17 cellular contexts compared by ENCODE assay signal in genomic region chr12:132187646-132188450, GRCh38. TPM values are rescaled to one million over a fixed set of nuclear protein-coding genes. Genes with fewer than 3 reads are reported as not detected.
DNase-seq lines count a peak whose midpoint lies in the region; ATAC-seq and TF ChIP-seq lines count a peak whose summit lies in the region.
"Had no signal": no experiment of that assay in that cellular context is flagged by ENCODE, and none has a peak within 500 bp of the region (broad histone marks: within the 10 kb centered on the region; RNA-seq: fewer than 3 reads in every experiment).

No MANE protein-coding gene starts in this region.

- no peaks in the 10 kb centered on the region for H3K9me3 Mint-ChIP-seq in activated CD4-positive, alpha-beta T cell treated with anti-CD3 and anti-CD28 coated beads, Interleukin-2, amount 10 ng/mL, durations not matched to agents 24 days and 14 days
- H3K9me3 Mint-ChIP-seq in natural killer cell = peaks cover 0 to 6% of the 10 kb centered on the region in 2 donors
- H3K9me3 Mint-ChIP-seq in natural killer cell treated with Interleukin-12 subunit alpha and Interleukin-12 subunit beta and Interleukin-15 and Interleukin-18, amount 100 ng/mL, for 72 hours = no peaks in the 10 kb centered on the region
- no peaks in the 10 kb centered on the region for H3K9me3 Mint-ChIP-seq in chondrocyte (ENCODE audit: low read depth)
- H3K9me3 Mint-ChIP-seq in stimulated activated effector memory CD8-positive, alpha-beta T cell treated with anti-CD3 and anti-CD28 coated beads, Interleukin-12 subunit alpha, Interleukin-12 subunit beta, amount 100 ng/mL, for 72 hours = peaks cover 3% of the 10 kb centered on the region
- H3K9me3 Mint-ChIP-seq: endodermal cell had no signal

- H3K27ac Mint-ChIP-seq in activated CD4-positive, alpha-beta T cell treated with anti-CD3 and anti-CD28 coated beads, Interleukin-2, amount 10 ng/mL, durations not matched to agents 24 days and 14 days = no peak overlapping the region
- H3K27ac Mint-ChIP-seq in natural killer cell = peak overlapping the region in 1 of 2 donors; percentile 11
- H3K27ac Mint-ChIP-seq in natural killer cell treated with Interleukin-12 subunit alpha and Interleukin-12 subunit beta and Interleukin-15 and Interleukin-18, amount 100 ng/mL, for 72 hours = no peak overlapping the region
- peak overlapping the region; percentile 27 for H3K27ac Mint-ChIP-seq in chondrocyte (ENCODE audit: unreplicated experiment)
- no peak overlapping the region for H3K27ac Mint-ChIP-seq in stimulated activated effector memory CD8-positive, alpha-beta T cell treated with anti-CD3 and anti-CD28 coated beads, Interleukin-12 subunit alpha, Interleukin-12 subunit beta, amount 100 ng/mL, for 72 hours
- H3K27ac Mint-ChIP-seq: endodermal cell, HFFc6 had no signal

- TF ChIP-seq CTCF in natural killer cell (IDR thresholded peaks at IDR 0.05) = no peak
- TF ChIP-seq CTCF in chondrocyte (IDR thresholded peaks at IDR 0.05) = no peak

- H3K4me3 Mint-ChIP-seq in activated CD4-positive, alpha-beta T cell treated with anti-CD3 and anti-CD28 coated beads, Interleukin-2, amount 10 ng/mL, durations not matched to agents 24 days and 14 days = peak overlapping the region; percentile 99
- peak overlapping the region; percentile 77 for H3K4me3 Mint-ChIP-seq in natural killer cell
- no peak overlapping the region for H3K4me3 Mint-ChIP-seq in natural killer cell treated with Interleukin-12 subunit alpha and Interleukin-12 subunit beta and Interleukin-15 and Interleukin-18, amount 100 ng/mL, for 72 hours
- no peak overlapping the region for H3K4me3 Mint-ChIP-seq in chondrocyte (ENCODE audit: unreplicated experiment)
- H3K4me3 Mint-ChIP-seq in stimulated activated effector memory CD8-positive, alpha-beta T cell treated with anti-CD3 and anti-CD28 coated beads, Interleukin-12 subunit alpha, Interleukin-12 subunit beta, amount 100 ng/mL, for 72 hours = peak overlapping the region; percentile 94
- H3K4me3 Mint-ChIP-seq: HFFc6 had no signal

- peaks cover 8% of the 10 kb centered on the region for H3K27me3 Mint-ChIP-seq in activated CD4-positive, alpha-beta T cell treated with anti-CD3 and anti-CD28 coated beads, Interleukin-2, amount 10 ng/mL, durations not matched to agents 24 days and 14 days
- H3K27me3 Mint-ChIP-seq in natural killer cell (ENCODE audit: low read depth in 2 of 2) (peaks cover 0 to 5% of the 10 kb centered on the region in 2 donors), chondrocyte (ENCODE audit: low read depth) (peaks cover 38% of the 10 kb centered on the region)
- H3K27me3 Mint-ChIP-seq in natural killer cell treated with Interleukin-12 subunit alpha and Interleukin-12 subunit beta and Interleukin-15 and Interleukin-18, amount 100 ng/mL, for 72 hours = no peaks in the 10 kb centered on the region

- no peak for DNase-seq in activated CD4-positive, alpha-beta T cell treated with anti-CD3 and anti-CD28 coated beads, Interleukin-2, amount 10 ng/mL, durations not matched to agents 24 days and 14 days
- no peak for DNase-seq in activated CD4-positive, alpha-beta T cell treated with anti-CD3 and anti-CD28 coated beads, Interleukin-2, amount 50 U/mL, for 48 hours
- no peak for DNase-seq in natural killer cell
- no peak for DNase-seq in natural killer cell treated with Interleukin-12 subunit alpha and Interleukin-12 subunit beta and Interleukin-15 and Interleukin-18, amount 100 ng/mL, for 72 hours (ENCODE audit: low spot score)
- no peak for DNase-seq in chondrocyte (ENCODE audit: low spot score)
- DNase-seq in stimulated activated effector memory CD8-positive, alpha-beta T cell treated with anti-CD3 and anti-CD28 coated beads, Interleukin-12 subunit alpha, Interleukin-12 subunit beta, amount 100 ng/mL, for 72 hours (ENCODE audit: low spot score in 2 of 2) = no peak
- DNase-seq in GM19240 (ENCODE audit: insufficient read length, low spot score) = no peak
- DNase-seq: activated CD4-positive, alpha-beta T cell treated with anti-CD3 and anti-CD28 coated beads, Interleukin-2, amount 50 U/mL, for 1 hour; activated effector memory CD4-positive, alpha-beta T cell treated with Interleukin-2 at 50 U/mL for 16 hours; DND-41; endodermal cell; glutamatergic neuron; HFFc6; MG63; PC-9 had no signal

- H3K4me1 Mint-ChIP-seq in activated CD4-positive, alpha-beta T cell treated with anti-CD3 and anti-CD28 coated beads, Interleukin-2, amount 10 ng/mL, durations not matched to agents 24 days and 14 days = peaks cover 29% of the 10 kb centered on the region
- H3K4me1 Mint-ChIP-seq in natural killer cell = peaks cover 27 to 28% of the 10 kb centered on the region in 2 donors
- H3K4me1 Mint-ChIP-seq in natural killer cell treated with Interleukin-12 subunit alpha and Interleukin-12 subunit beta and Interleukin-15 and Interleukin-18, amount 100 ng/mL, for 72 hours (ENCODE audit: low read depth in 2 of 2) = peaks cover 11 to 17% of the 10 kb centered on the region in 2 donors
- H3K4me1 Mint-ChIP-seq in chondrocyte (ENCODE audit: low read depth) = peaks cover 4% of the 10 kb centered on the region
- H3K4me1 Mint-ChIP-seq in stimulated activated effector memory CD8-positive, alpha-beta T cell treated with anti-CD3 and anti-CD28 coated beads, Interleukin-12 subunit alpha, Interleukin-12 subunit beta, amount 100 ng/mL, for 72 hours = peaks cover 49% of the 10 kb centered on the region

- H3K36me3 Mint-ChIP-seq in activated CD4-positive, alpha-beta T cell treated with anti-CD3 and anti-CD28 coated beads, Interleukin-2, amount 10 ng/mL, durations not matched to agents 24 days and 14 days (ENCODE audit: low read depth) = peaks cover 9% of the 10 kb centered on the region
- no peaks in the 10 kb centered on the region for H3K36me3 Mint-ChIP-seq in natural killer cell
- peaks cover 5% of the 10 kb centered on the region for H3K36me3 Mint-ChIP-seq in natural killer cell treated with Interleukin-12 subunit alpha and Interleukin-12 subunit beta and Interleukin-15 and Interleukin-18, amount 100 ng/mL, for 72 hours
- no peaks in the 10 kb centered on the region for H3K36me3 Mint-ChIP-seq in chondrocyte (ENCODE audit: low read depth)
- H3K36me3 Mint-ChIP-seq in stimulated activated effector memory CD8-positive, alpha-beta T cell treated with anti-CD3 and anti-CD28 coated beads, Interleukin-12 subunit alpha, Interleukin-12 subunit beta, amount 100 ng/mL, for 72 hours = no peaks in the 10 kb centered on the region

- ATAC-seq in natural killer cell (no peak), GM21825 (IDR thresholded peaks at IDR 0.05; ENCODE audit: unreplicated experiment) (no peak)
- no peak for ATAC-seq in natural killer cell treated with Interleukin-12 subunit alpha and Interleukin-12 subunit beta and Interleukin-15 and Interleukin-18, amount 100 ng/mL, for 72 hours
- ATAC-seq in stimulated activated effector memory CD8-positive, alpha-beta T cell treated with anti-CD3 and anti-CD28 coated beads, Interleukin-12 subunit alpha, Interleukin-12 subunit beta, amount 100 ng/mL, for 72 hours = no peak
- ATAC-seq: left lobe of liver had no signal

- intact Hi-C loops in activated CD4-positive, alpha-beta T cell treated with anti-CD3 and anti-CD28 coated beads, Interleukin-2, amount 10 ng/mL, durations not matched to agents 24 days and 14 days (cut with micrococcal nuclease) = loop anchor here (5.0 kb wide), 2 partner anchors 36 to 574 kb away; partner anchors contain the start of gene ANKLE2
- intact Hi-C loops in natural killer cell (cut with micrococcal nuclease) = loop anchor here (5.0 kb wide), 1 partner anchor 36 kb away; no protein-coding TSS in a partner anchor

RNA-seq across cellular contexts. Expression of gene NOC4L, which starts 43.6 kb away (rescaled TPM):
- total RNA-seq in activated CD4-positive, alpha-beta T cell treated with anti-CD3 and anti-CD28 coated beads, Interleukin-2, amount 10 ng/mL, durations not matched to agents 24 days and 14 days = 49.6 and 53.3 TPM in 2 replicates
- total RNA-seq in natural killer cell = 10 to 100 TPM; 21.0 to 30.2 (median 21.7) TPM
- 10 to 100 TPM; 28.0 to 48.2 TPM for total RNA-seq in natural killer cell treated with Interleukin-12 subunit alpha and Interleukin-12 subunit beta and Interleukin-15 and Interleukin-18, amount 100 ng/mL, for 72 hours
- 14.4 to 16.0 TPM (median 14.7 TPM) in 3 replicates for total RNA-seq in chondrocyte

RNA-seq across cellular contexts. Expression of gene DDX51, which starts 43.7 kb away (rescaled TPM):
- total RNA-seq in activated CD4-positive, alpha-beta T cell treated with anti-CD3 and anti-CD28 coated beads, Interleukin-2, amount 10 ng/mL, durations not matched to agents 24 days and 14 days = 51.7 and 55.5 TPM in 2 replicates
- total RNA-seq in natural killer cell = 10 to 100 TPM; 39.5 to 55.9 (median 54.2) TPM
- 10 to 100 TPM; 29.5 to 83.7 TPM for total RNA-seq in natural killer cell treated with Interleukin-12 subunit alpha and Interleukin-12 subunit beta and Interleukin-15 and Interleukin-18, amount 100 ng/mL, for 72 hours
- 7.9 to 10.1 TPM (median 9.6 TPM) in 3 replicates for total RNA-seq in chondrocyte

Comparison
In these comparisons a context has a peak if more than half of its experiments do, and no peak if none do; other contexts are left out.
1. H3K4me3 Mint-ChIP-seq: peak in activated CD4-positive, alpha-beta T cell treated with anti-CD3 and anti-CD28 coated beads, Interleukin-2, amount 10 ng/mL, durations not matched to agents 24 days and 14 days (single experiment), natural killer cell (single experiment) and stimulated activated effector memory CD8-positive, alpha-beta T cell treated with anti-CD3 and anti-CD28 coated beads, Interleukin-12 subunit alpha, Interleukin-12 subunit beta, amount 100 ng/mL, for 72 hours (single experiment); none in natural killer cell treated with Interleukin-12 subunit alpha and Interleukin-12 subunit beta and Interleukin-15 and Interleukin-18, amount 100 ng/mL, for 72 hours (single experiment) and chondrocyte (single experiment).